8 cellular contexts compared by ENCODE assay signal in genomic region chr13:24220086-24220703, GRCh38. TPM values are rescaled to one million over a fixed set of nuclear protein-coding genes. Genes with fewer than 3 reads are reported as not detected.
DNase-seq lines count a peak whose midpoint lies in the region; ATAC-seq and TF ChIP-seq lines count a peak whose summit lies in the region.

No MANE protein-coding gene starts in this region.

- TF ChIP-seq CTCF in type B pancreatic cell (conservative IDR thresholded peaks at IDR 0.05), result peak; percentile 93

- H3K36me3 Mint-ChIP-seq in naive B cell (peaks cover 0 to 3% of the 10 kb centered on the region in 2 donors), type B pancreatic cell (no peaks in the 10 kb centered on the region)

- H3K4me3 Mint-ChIP-seq in naive B cell, result no peak overlapping the region
- no peak overlapping the region for H3K4me3 Mint-ChIP-seq in type B pancreatic cell

- peak overlapping the region in 2 of 6 donors; percentile 44 to 62 for H3K27ac Mint-ChIP-seq in naive B cell
- peak overlapping the region; percentile 29 for H3K27ac Mint-ChIP-seq in type B pancreatic cell

- no peak for TF ChIP-seq POLR2A in erythroblast (IDR thresholded peaks at IDR 0.05; ENCODE audit: low read length)

- H3K4me1 Mint-ChIP-seq in naive B cell, result peaks cover 16 to 39% (median 34%) of the 10 kb centered on the region in 3 donors
- peaks cover 25% of the 10 kb centered on the region for H3K4me1 Mint-ChIP-seq in type B pancreatic cell (ENCODE audit: unreplicated experiment)

- DNase-seq in activated CD8-positive, alpha-beta memory T cell treated with anti-CD3 and anti-CD28 coated beads for 1 hour (ENCODE audit: extremely low read depth in 1 of 2, low read depth in 1 of 2), result peak; percentile 12 to 20
- no peak for DNase-seq in activated CD8-positive, alpha-beta memory T cell treated with anti-CD3 and anti-CD28 coated beads, Interleukin-2, amount 50 U/mL, for 48 hours
- peak; percentile 72 to 91 for DNase-seq in NCI-H526 (lab: John Stamatoyannopoulos, UW)
- DNase-seq in activated CD4-positive, alpha-beta T cell treated with anti-CD3 and anti-CD28 coated beads, Interleukin-2, amount 50 U/mL, for 48 hours, result peak; percentile 26 to 58
- peak; percentile 80 to 87 for DNase-seq in erythroblast (lab: John Stamatoyannopoulos, UW)
- peak; percentile 63 for DNase-seq in naive B cell
- no peak for DNase-seq in type B pancreatic cell (ENCODE audit: extremely low spot score, unreplicated experiment)

- H3K27me3 Mint-ChIP-seq in naive B cell (no peaks in the 10 kb centered on the region), type B pancreatic cell (no peaks in the 10 kb centered on the region)

- peaks cover 0 to 7% (median 0%) of the 10 kb centered on the region in 7 donors for H3K9me3 Mint-ChIP-seq in naive B cell
- H3K9me3 Mint-ChIP-seq in type B pancreatic cell, result peaks cover 4% of the 10 kb centered on the region

- ATAC-seq in HG03439 (IDR thresholded peaks at IDR 0.05; ENCODE audit: unreplicated experiment) (peak; percentile 38), naive B cell (ENCODE audit: low read depth in 2 of 2) (peak; percentile 61 to 68)

RNA-seq across cellular contexts. Expression of gene SPATA13, which starts 59.7 kb away (rescaled TPM):
- polyA plus RNA-seq in naive B cell (ENCODE audit: low read depth in 6 of 6), result 1 to 10 TPM in 5 of 6 donors, not detected in 1; 2.2 to 8.3 (median 5.3) TPM
- 15.2 and 22.0 TPM in 2 replicates for total RNA-seq in type B pancreatic cell (ENCODE audit: low replicate concordance)

Comparison
In these comparisons a context has a peak if more than half of its experiments do, and no peak if none do; other contexts are left out.
1. DNase-seq: peak in activated CD8-positive, alpha-beta memory T cell treated with anti-CD3 and anti-CD28 coated beads for 1 hour (2 of 2), NCI-H526 (2 of 2), activated CD4-positive, alpha-beta T cell treated with anti-CD3 and anti-CD28 coated beads, Interleukin-2, amount 50 U/mL, for 48 hours (2 of 2), erythroblast (2 of 2) and naive B cell (single experiment); none in activated CD8-positive, alpha-beta memory T cell treated with anti-CD3 and anti-CD28 coated beads, Interleukin-2, amount 50 U/mL, for 48 hours (single experiment) and type B pancreatic cell (single experiment).